ENCODE assay signal across 9 cellular contexts in genomic region chr2:241148239-241148638, GRCh38. TPM values are rescaled to one million over a fixed set of nuclear protein-coding genes. Genes with fewer than 3 reads are reported as not detected.
A peak's percentile ranks its signal among the peaks of the same experiment; 100 is the strongest.
DNase-seq lines count a peak whose midpoint lies in the region; ATAC-seq, FAIRE-seq and TF ChIP-seq lines count a peak whose summit lies in the region.
"Had no signal": no experiment of that assay in that cellular context is flagged by ENCODE, and none has a peak within 500 bp of the region (broad histone marks: within the 10 kb centered on the region; RNA-seq: fewer than 3 reads in every experiment).

No MANE protein-coding gene starts in this region.

- TF ChIP-seq EP300 in A549 (IDR thresholded peaks at IDR 0.05) = no peak

- peaks cover 11% of the 10 kb centered on the region for H3K36me3 ChIP-seq in WERI-Rb-1
- no peaks in the 10 kb centered on the region for H3K36me3 ChIP-seq in iPS-20b (ENCODE audit: insufficient read depth, low read depth, low read length)

- H3K27me3 ChIP-seq in WERI-Rb-1 (ENCODE audit: insufficient read depth, low read depth, severe bottlenecking) = no peaks in the 10 kb centered on the region
- peaks cover 10% of the 10 kb centered on the region; the same call in 1 of the 2 replicates for H3K27me3 ChIP-seq in iPS-20b (ENCODE audit: insufficient read depth, low read length)

- H3K9me3 ChIP-seq in A549 = no peaks in the 10 kb centered on the region
- no peaks in the 10 kb centered on the region for H3K9me3 ChIP-seq in WERI-Rb-1 (ENCODE audit: severe bottlenecking)
- no peaks in the 10 kb centered on the region for H3K9me3 ChIP-seq in iPS-20b (ENCODE audit: insufficient read depth, low read depth, low read length)

- POLR2A ChIA-PET in A549 (lab: Yijun Ruan, JAX) = interaction anchor here (1.5 kb wide), 1 partner anchor 46 kb away, joined by 9 read pairs; the partner anchor contains the start of gene MTERF4

- peak overlapping the region; percentile 81 for H3K4me3 ChIP-seq in A549
- H3K4me3 ChIP-seq in GM12875 (ENCODE audit: low read depth, low read length) = peak overlapping the region; percentile 68
- peak overlapping the region; percentile 66 for H3K4me3 ChIP-seq in WERI-Rb-1 (ENCODE audit: low read depth, low read length)
- H3K4me3 ChIP-seq in iPS-20b (ENCODE audit: low read length) = peak overlapping the region; percentile 92

- TF ChIP-seq RAD21 in A549 (conservative IDR thresholded peaks at IDR 0.05 in 1 of 2, IDR thresholded peaks at IDR 0.05 in 1 of 2) = no peak

- 81% methylated on average over 3 of the region's 4 CpGs for WGBS in A549 (ENCODE audit: missing lambda C conversion rate)

- CTCF ChIA-PET in A549 (lab: Yijun Ruan, JAX) = no interaction called here

- DNase-seq in A549 (ENCODE audit: low read depth in 1 of 2, low spot score in 1 of 2) = no peak
- DNase-seq in WERI-Rb-1 = no peak
- DNase-seq in AML-193 (lab: John Stamatoyannopoulos, UW) = no peak
- no peak for DNase-seq in activated CD8-positive, alpha-beta memory T cell treated with anti-CD3 and anti-CD28 coated beads, Interleukin-2, amount 50 U/mL, for 48 hours
- DNase-seq: activated CD4-positive, alpha-beta T cell treated with anti-CD3 and anti-CD28 coated beads for 1 hour had no signal

- H3K4me2 ChIP-seq in A549 = peak overlapping the region; percentile 96

- TF ChIP-seq CTCF in A549 (IDR thresholded peaks at IDR 0.05) (no peak), GM12875 (IDR thresholded peaks at IDR 0.05; ENCODE audit: borderline replicate concordance, insufficient read depth, low read depth, low read length) (no peak), WERI-Rb-1 (IDR thresholded peaks at IDR 0.05; ENCODE audit: low read depth, low read length) (no peak)

- peak overlapping the region; percentile 73; the same call in 1 of the 2 replicates for H3K9ac ChIP-seq in iPS-20b (ENCODE audit: low read depth, low read length)

- ATAC-seq in A549 (no peak), HG03457 (IDR thresholded peaks at IDR 0.05; ENCODE audit: unreplicated experiment) (no peak), GM19467 (IDR thresholded peaks at IDR 0.05; ENCODE audit: unreplicated experiment) (no peak)

- TF ChIP-seq POLR2A in A549 (IDR thresholded peaks at IDR 0.05; ENCODE audit: low read length) = no peak

- no peak for FAIRE-seq in A549 (lab: Jason Lieb, UNC)

- H3K4me1 ChIP-seq in A549 (peaks cover 13% of the 10 kb centered on the region), iPS-20b (ENCODE audit: insufficient read depth, low read length) (peaks cover 11% of the 10 kb centered on the region)

- H3K27ac ChIP-seq in A549 (peak overlapping the region; percentile 69 to 89; a peak in 2 of 6 replicates), WERI-Rb-1 (no peak overlapping the region), iPS-20b (ENCODE audit: low read length) (no peak overlapping the region)

TF ChIP-seq in A549, 52 proteins besides CTCF, POLR2A, EP300 and RAD21:
- TF ChIP-seq ZSCAN20 (CRISPR knock-in tag; IDR thresholded peaks at IDR 0.05) = no peak
- no peak for TF ChIP-seq TFCP2L1 (CRISPR knock-in tag; IDR thresholded peaks at IDR 0.05)
- TF ChIP-seq, protein P1, sequence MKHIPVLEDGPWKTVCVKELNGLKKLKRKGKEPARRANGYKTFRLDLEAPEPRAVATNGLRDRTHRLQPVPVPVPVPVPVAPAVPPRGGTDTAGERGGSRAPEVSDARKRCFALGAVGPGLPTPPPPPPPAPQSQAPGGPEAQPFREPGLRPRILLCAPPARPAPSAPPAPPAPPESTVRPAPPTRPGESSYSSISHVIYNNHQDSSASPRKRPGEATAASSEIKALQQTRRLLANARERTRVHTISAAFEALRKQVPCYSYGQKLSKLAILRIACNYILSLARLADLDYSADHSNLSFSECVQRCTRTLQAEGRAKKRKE (CRISPR knock-in tag; IDR thresholded peaks at IDR 0.05; ENCODE audit: low read depth) = no peak
- TF ChIP-seq FOSL2 (IDR thresholded peaks at IDR 0.05) = no peak
- no peak for TF ChIP-seq FOSL2 (CRISPR knock-in tag; IDR thresholded peaks at IDR 0.05)
- no peak for TF ChIP-seq SREBF2 (IDR thresholded peaks at IDR 0.05)
- no peak for TF ChIP-seq EHMT2 (IDR thresholded peaks at IDR 0.05; ENCODE audit: low read depth)
- no peak for TF ChIP-seq BCL3 (IDR thresholded peaks at IDR 0.05)

RNA-seq across cellular contexts. Expression of gene PASK, which starts 1.0 kb away (rescaled TPM):
- 7.4 and 10.3 TPM in 2 replicates for polyA plus RNA-seq in A549 (2011; rRNA removed)
- polyA plus RNA-seq in A549 (2012; cell fraction: cytosol; rRNA removed) = 9.5 and 11.1 TPM in 2 replicates
- polyA plus RNA-seq in A549 (2012; cell fraction: nucleus; rRNA removed) = 48.8 and 66.8 TPM in 2 replicates
- 11.7 to 12.4 TPM (median 12.2 TPM) in 3 replicates for polyA plus RNA-seq in A549 (2017; fragmentation: RNase III; extraction: RNeasy Plus Mini Kit Qiagen cat#74134 plus additional on column Dnase treatment)
- polyA minus RNA-seq in A549 (2011; rRNA and poly(A)+ RNA removed) = 12.6 and 20.9 TPM in 2 replicates

RNA-seq across cellular contexts. Expression of gene PPP1R7, which starts 2.0 kb away (rescaled TPM):
- 50.0 and 76.4 TPM in 2 replicates for polyA plus RNA-seq in A549 (2011; rRNA removed)
- 35.8 and 48.1 TPM in 2 replicates for polyA plus RNA-seq in A549 (2012; cell fraction: cytosol; rRNA removed)
- 21.8 and 24.9 TPM in 2 replicates for polyA plus RNA-seq in A549 (2012; cell fraction: nucleus; rRNA removed)
- polyA plus RNA-seq in A549 (2017; fragmentation: RNase III; extraction: RNeasy Plus Mini Kit Qiagen cat#74134 plus additional on column Dnase treatment) = 124 to 136 TPM (median 129 TPM) in 3 replicates
- 22.3 and 23.8 TPM in 2 replicates for polyA minus RNA-seq in A549 (2011; rRNA and poly(A)+ RNA removed)

RNA-seq across cellular contexts. Expression of gene ANO7, which starts 40.2 kb away (rescaled TPM):
- polyA plus RNA-seq in A549 (2011; rRNA removed) (0.92 and 1.3 TPM in 2 replicates), A549 (2017; fragmentation: RNase III; extraction: RNeasy Plus Mini Kit Qiagen cat#74134 plus additional on column Dnase treatment) (2.0 to 3.0 TPM (median 2.7 TPM) in 3 replicates)
- 2.1 and 3.1 TPM in 2 replicates for polyA plus RNA-seq in A549 (2012; cell fraction: cytosol; rRNA removed)
- 3.7 and 4.2 TPM in 2 replicates for polyA plus RNA-seq in A549 (2012; cell fraction: nucleus; rRNA removed)
- polyA minus RNA-seq in A549 (2011; rRNA and poly(A)+ RNA removed) = 1.9 and 2.8 TPM in 2 replicates

RNA-seq across cellular contexts. Expression of gene MTERF4, which starts 46.2 kb away (rescaled TPM):
- 41.5 and 44.9 TPM in 2 replicates for polyA plus RNA-seq in A549 (2011; rRNA removed)
- polyA plus RNA-seq in A549 (2012; cell fraction: cytosol; rRNA removed) = 23.8 and 24.8 TPM in 2 replicates
- 32.6 and 44.7 TPM in 2 replicates for polyA plus RNA-seq in A549 (2012; cell fraction: nucleus; rRNA removed)
- 39.9 to 51.5 TPM (median 47.1 TPM) in 3 replicates for polyA plus RNA-seq in A549 (2017; fragmentation: RNase III; extraction: RNeasy Plus Mini Kit Qiagen cat#74134 plus additional on column Dnase treatment)
- polyA minus RNA-seq in A549 (2011; rRNA and poly(A)+ RNA removed) = 33.8 and 41.7 TPM in 2 replicates

Comparison
In these comparisons a context has a peak if more than half of its experiments do, and no peak if none do; other contexts are left out.
1. H3K27ac ChIP-seq: peak in A549 (2 of 2); none in WERI-Rb-1 (single experiment) and iPS-20b (single experiment).
2. Peak in every context shown above with its lines, with median percentiles within 50 percentile points of each other: H3K4me3 ChIP-seq.